Comparison of ENCODE assay signal across 11 cellular contexts in genomic region chr9:21852751-21853150, GRCh38. TPM values are rescaled to one million over a fixed set of nuclear protein-coding genes. Genes with fewer than 3 reads are reported as not detected.
DNase-seq lines count a peak whose midpoint lies in the region; ATAC-seq lines count a peak whose summit lies in the region.
"Had no signal": no experiment of that assay in that cellular context is flagged by ENCODE, and none has a peak within 500 bp of the region (broad histone marks: within the 10 kb centered on the region; RNA-seq: fewer than 3 reads in every experiment).

No MANE protein-coding gene starts in this region.

- peak; percentile 56 to 59 for ATAC-seq in activated CD4-positive, CD25-positive, alpha-beta regulatory T cell treated with anti-CD3 and anti-CD28 coated beads, Interleukin-2, amount 50 U/mL, for 24 hours
- peak; percentile 99 for ATAC-seq in GM21576 (IDR thresholded peaks at IDR 0.05; ENCODE audit: unreplicated experiment)
- peak; percentile 99 for ATAC-seq in HG03196 (IDR thresholded peaks at IDR 0.05; ENCODE audit: unreplicated experiment)
- ATAC-seq in stimulated activated memory B cell treated with anti-CD40 and anti-IgM and Interleukin-4, amounts not matched to agents 10 μg/mL and 1 μg/mL and 100 μg/mL, for 72 hours: peak; percentile 80
- ATAC-seq: heart right ventricle had no signal

- DNase-seq in activated CD4-positive, CD25-positive, alpha-beta regulatory T cell (lab: John Stamatoyannopoulos, UW): no peak
- no peak for DNase-seq in effector CD8-positive, alpha-beta T cell (lab: John Stamatoyannopoulos, UW)
- DNase-seq in UCSD-AML1 (lab: John Stamatoyannopoulos, UW; ENCODE audit: unreplicated experiment) (no peak), SJCRH30 (no peak)
- DNase-seq: heart right ventricle, NCI-H2081 had no signal

- no peak overlapping the region for H3K4me3 Mint-ChIP-seq in stimulated activated memory B cell treated with anti-CD40 and anti-IgM and Interleukin-4, amounts not matched to agents 10 μg/mL and 1 μg/mL and 100 μg/mL, for 72 hours

- H3K4me1 Mint-ChIP-seq in stimulated activated memory B cell treated with anti-CD40 and anti-IgM and Interleukin-4, amounts not matched to agents 10 μg/mL and 1 μg/mL and 100 μg/mL, for 72 hours: peaks cover 14% of the 10 kb centered on the region

- H3K36me3 Mint-ChIP-seq in stimulated activated memory B cell treated with anti-CD40 and anti-IgM and Interleukin-4, amounts not matched to agents 10 μg/mL and 1 μg/mL and 100 μg/mL, for 72 hours: peaks cover 76% of the 10 kb centered on the region

- peaks cover 5% of the 10 kb centered on the region for H3K9me3 Mint-ChIP-seq in stimulated activated memory B cell treated with anti-CD40 and anti-IgM and Interleukin-4, amounts not matched to agents 10 μg/mL and 1 μg/mL and 100 μg/mL, for 72 hours

- H3K4me1 ChIP-seq in SJCRH30: no peaks in the 10 kb centered on the region

- H3K36me3 ChIP-seq in SJCRH30: peaks cover 66% of the 10 kb centered on the region

- H3K27me3 Mint-ChIP-seq in stimulated activated memory B cell treated with anti-CD40 and anti-IgM and Interleukin-4, amounts not matched to agents 10 μg/mL and 1 μg/mL and 100 μg/mL, for 72 hours: no peaks in the 10 kb centered on the region

- no peak overlapping the region for H3K4me3 ChIP-seq in SJCRH30
- H3K4me3 ChIP-seq: heart right ventricle had no signal

- H3K27ac ChIP-seq in SJCRH30: no peak overlapping the region
- H3K27ac ChIP-seq: 22Rv1, heart right ventricle had no signal

- H3K27me3 ChIP-seq in SJCRH30: no peaks in the 10 kb centered on the region
- H3K27me3 ChIP-seq: heart right ventricle had no signal

- H3K9me3 ChIP-seq in SJCRH30 (replicated peaks): 0 out of 2 replicates have a peak, but pooled peaks cover 3% of the 10 kb centered on the region

- peak overlapping the region; percentile 40 for H3K27ac Mint-ChIP-seq in stimulated activated memory B cell treated with anti-CD40 and anti-IgM and Interleukin-4, amounts not matched to agents 10 μg/mL and 1 μg/mL and 100 μg/mL, for 72 hours

RNA-seq across cellular contexts. Expression of gene MTAP, which starts 50.3 kb away (rescaled TPM):
- total RNA-seq in SJCRH30 (2014; rRNA removed; shearing (Covaris generic)): 50.5 and 53.1 TPM in 2 replicates
